Comparison of ENCODE assay signal across 8 cellular contexts in genomic region chr1:159924025-159924790, GRCh38. TPM values are rescaled to one million over a fixed set of nuclear protein-coding genes. Genes with fewer than 3 reads are reported as not detected.
DNase-seq lines count a peak whose midpoint lies in the region; TF ChIP-seq lines count a peak whose summit lies in the region.

No MANE protein-coding gene starts in this region.

- no peak for TF ChIP-seq CTCF in A673 (conservative IDR thresholded peaks at IDR 0.05; ENCODE audit: low read depth, low read length)

- CTCF ChIA-PET in A673 (lab: Charles Lee), result interaction anchor here (0.7 to 1.3 kb wide), 3 partner anchors 84 to 728 kb away, joined by 3 read pairs; no protein-coding TSS in a partner anchor

- WGBS in esophagus, 2 donors, result 0 to 1% methylated on average over 31 of the region's 31 CpGs

- H3K9me3 ChIP-seq in A673 (ENCODE audit: low read depth, low read length, poor library complexity, severe bottlenecking) (no peaks in the 10 kb centered on the region), esophagus (ENCODE audit: control insufficient read depth in 2 of 2, insufficient read depth in 1 of 2, low read depth in 1 of 2, low read length in 1 of 2) (no peaks in the 10 kb centered on the region), muscle layer of duodenum (ENCODE audit: control insufficient read depth in 1 of 2, low read length in 2 of 2) (no peaks in the 10 kb centered on the region)

- in situ Hi-C loops in GM18951 (cut with MboI; ENCODE audit: low sequenced_read_pairs, unreplicated experiment), result no loop called here

- peak overlapping the region; percentile 76 for H3K27ac ChIP-seq in A673 (ENCODE audit: low read depth, low read length, poor library complexity, severe bottlenecking)
- peak overlapping the region; percentile 97 to 99 for H3K27ac ChIP-seq in esophagus (ENCODE audit: low read depth in 2 of 2, low read length in 1 of 2)
- H3K27ac ChIP-seq in muscle layer of duodenum (ENCODE audit: low read length), result peak overlapping the region; percentile 100

- H3K27me3 ChIP-seq in A673 (replicated peaks; ENCODE audit: insufficient read depth, low read depth, low read length, poor library complexity), result no peaks in the 10 kb centered on the region
- H3K27me3 ChIP-seq in esophagus (ENCODE audit: control insufficient read depth in 1 of 2, insufficient read depth in 2 of 2, low read length in 2 of 2), result no peaks in the 10 kb centered on the region
- H3K27me3 ChIP-seq in muscle layer of duodenum (ENCODE audit: low read depth, low read length), result no peaks in the 10 kb centered on the region

- POLR2A ChIA-PET in A673 (lab: Charles Lee; ENCODE audit: low non-redundant PET), result no interaction called here

- peak; percentile 37 for DNase-seq in A673 (ENCODE audit: low spot score)
- DNase-seq in NCI-H69 (lab: John Stamatoyannopoulos, UW), result peak; percentile 96
- peak; percentile 71 for DNase-seq in activated T-cell treated with anti-CD3 and anti-CD28 coated beads, Interleukin-2, amount 50 U/mL, for 1 hour
- peak; percentile 66 to 78 (median 74) for DNase-seq in stimulated activated naive CD4-positive, alpha-beta T cell (lab: John Stamatoyannopoulos, UW)
- DNase-seq in NCI-H510A treated with DMSO at 0.1 percent for 48 hours (lab: John Stamatoyannopoulos, UW), result no peak

- H3K36me3 ChIP-seq in A673 (ENCODE audit: insufficient read depth, low read length, poor library complexity, severe bottlenecking) (peaks cover 8% of the 10 kb centered on the region), esophagus (ENCODE audit: control insufficient read depth in 2 of 2, insufficient read depth in 2 of 2, low read length in 1 of 2) (peaks cover 12% of the 10 kb centered on the region in 2 donors), muscle layer of duodenum (ENCODE audit: control insufficient read depth in 1 of 2, insufficient read depth in 2 of 2, low read length in 2 of 2) (peaks cover 20 to 30% of the 10 kb centered on the region in 2 donors)

- H3K4me1 ChIP-seq in A673 (ENCODE audit: insufficient read depth, low read length, poor library complexity, severe bottlenecking) (peaks cover 19% of the 10 kb centered on the region), esophagus (ENCODE audit: control insufficient read depth in 2 of 2, insufficient read depth in 2 of 2, low read length in 1 of 2) (peaks cover 11 to 21% of the 10 kb centered on the region in 2 donors), muscle layer of duodenum (ENCODE audit: control insufficient read depth in 1 of 2, insufficient read depth in 2 of 2, low read length in 2 of 2) (peaks cover 20 to 44% of the 10 kb centered on the region in 2 donors)

- intact Hi-C loops in A673 (cut with micrococcal nuclease; ENCODE audit: unreplicated experiment), result no loop called here

- peak; percentile 27 for TF ChIP-seq POLR2A in GM18951 (IDR thresholded peaks at IDR 0.05; ENCODE audit: extremely low read depth, insufficient read depth, insufficient read length)

- peak overlapping the region; percentile 78 for H3K4me3 ChIP-seq in A673 (ENCODE audit: low read depth, low read length, poor library complexity, severe bottlenecking)
- peak overlapping the region; percentile 76 to 96 for H3K4me3 ChIP-seq in esophagus (ENCODE audit: low read depth in 1 of 2, low read length in 2 of 2)
- peak overlapping the region; percentile 77 to 93 for H3K4me3 ChIP-seq in muscle layer of duodenum (ENCODE audit: low read depth in 1 of 2, low read length in 2 of 2)

- BruUV-seq in A673 (replicated peaks; lab: Mats Ljungman, UMichigan), result no TSS peak

RNA-seq across cellular contexts. Expression of gene TAGLN2, which starts 1.1 kb away (rescaled TPM):
- total RNA-seq in A673 (2021), result 155 and 198 TPM in 2 replicates
- polyA plus RNA-seq in esophagus, result 100 to 1,000 TPM; 309 to 366 TPM

RNA-seq across cellular contexts. Expression of gene IGSF9, which starts 21.2 kb away (rescaled TPM):
- 6.5 and 7.1 TPM in 2 replicates for total RNA-seq in A673 (2021)
- 10 to 100 TPM in 1 of 2 donors, 1 to 10 TPM in 1; 7.4 to 16.1 TPM for polyA plus RNA-seq in esophagus

RNA-seq across cellular contexts. Expression of gene CFAP45, which starts 24.2 kb away (rescaled TPM):
- total RNA-seq in A673 (2021), result 1.5 and 3.6 TPM in 2 replicates
- polyA plus RNA-seq in esophagus, result under 1 TPM; 0.44 to 0.61 TPM

RNA-seq across cellular contexts. Expression of gene SLAMF9, which starts 29.8 kb away (rescaled TPM):
- not detected in 2 replicates for total RNA-seq in A673 (2021)
- under 1 TPM; 0.05 to 0.14 TPM for polyA plus RNA-seq in esophagus
